Comparison of ENCODE assay signal across 21 cellular contexts in genomic region chr13:67155898-67156717, GRCh38.
"Had no signal": no experiment of that assay in that cellular context is flagged by ENCODE, and none has a peak within 500 bp of the region (broad histone marks: within the 10 kb centered on the region; RNA-seq: fewer than 3 reads in every experiment).

No MANE protein-coding gene starts in this region.

- H3K9me3 Mint-ChIP-seq: activated CD4-positive, alpha-beta memory T cell treated with anti-CD3 and anti-CD28 coated beads for 36 hours; activated naive CD4-positive, alpha-beta T cell treated with anti-CD3 and anti-CD28 coated beads, Interleukin-2, amount 10 ng/mL, durations not matched to agents 7 days and 5 days had no signal

- H3K9me3 ChIP-seq: colonic mucosa, tibial artery had no signal

- H3K36me3 Mint-ChIP-seq: activated CD4-positive, alpha-beta memory T cell treated with anti-CD3 and anti-CD28 coated beads for 36 hours; activated CD8-positive, alpha-beta memory T cell treated with anti-CD3 and anti-CD28 coated beads, Interleukin-2, amount 10 ng/mL, durations not matched to agents 7 days and 5 days; activated naive CD4-positive, alpha-beta T cell treated with anti-CD3 and anti-CD28 coated beads, Interleukin-2, amount 10 ng/mL, durations not matched to agents 7 days and 5 days; stimulated activated effector memory CD8-positive, alpha-beta T cell treated with anti-CD3 and anti-CD28 coated beads, Interleukin-12 subunit alpha, Interleukin-12 subunit beta, amount 100 ng/mL, for 72 hours had no signal

- H3K79me2 ChIP-seq: parathyroid adenoma had no signal

- FAIRE-seq: astrocyte, endothelial cell of umbilical vein, urothelium cell line had no signal

- H3K36me3 ChIP-seq: cardiac muscle cell, colonic mucosa, tibial artery had no signal

- H3K4me3 ChIP-seq: cardiac muscle cell, colonic mucosa, tibial artery had no signal

- H3K4me1 ChIP-seq: colonic mucosa, parathyroid adenoma, tibial artery had no signal

- H2AFZ ChIP-seq: parathyroid adenoma had no signal

- H3K9ac ChIP-seq: parathyroid adenoma had no signal

- H3K27ac ChIP-seq: cardiac muscle cell, colonic mucosa, parathyroid adenoma, tibial artery had no signal

- DNase-seq: activated CD4-positive, alpha-beta memory T cell treated with anti-CD3 and anti-CD28 coated beads for 36 hours; activated CD8-positive, alpha-beta memory T cell treated with anti-CD3 and anti-CD28 coated beads, Interleukin-2, amount 10 ng/mL, durations not matched to agents 7 days and 5 days; activated naive CD4-positive, alpha-beta T cell treated with anti-CD3 and anti-CD28 coated beads, Interleukin-2, amount 10 ng/mL, durations not matched to agents 7 days and 5 days; activated T-cell treated with anti-CD3 and anti-CD28 coated beads, Interleukin-2, amount 50 U/mL, for 1 hour; colonic mucosa; effector CD8-positive, alpha-beta T cell; foreskin fibroblast; immature natural killer cell; midbrain; stimulated activated CD4-positive, alpha-beta T cell treated with anti-CD3 and anti-CD28 coated beads, Interleukin-12 subunit alpha, Interleukin-12 subunit beta, amount 100 ng/mL, for 4 hours; stimulated activated CD4-positive, alpha-beta T cell treated with anti-CD3 and anti-CD28 coated beads, Interleukin-2, amount 100 ng/mL, for 24 hours; T-helper 1 cell; T1000; tibial artery had no signal

- H3K4me1 Mint-ChIP-seq: activated CD8-positive, alpha-beta memory T cell treated with anti-CD3 and anti-CD28 coated beads, Interleukin-2, amount 10 ng/mL, durations not matched to agents 7 days and 5 days; activated naive CD4-positive, alpha-beta T cell treated with anti-CD3 and anti-CD28 coated beads, Interleukin-2, amount 10 ng/mL, durations not matched to agents 7 days and 5 days; immature natural killer cell; stimulated activated effector memory CD8-positive, alpha-beta T cell treated with anti-CD3 and anti-CD28 coated beads, Interleukin-12 subunit alpha, Interleukin-12 subunit beta, amount 100 ng/mL, for 72 hours had no signal

- H3K4me3 Mint-ChIP-seq: activated CD4-positive, alpha-beta memory T cell treated with anti-CD3 and anti-CD28 coated beads for 36 hours; activated CD8-positive, alpha-beta memory T cell treated with anti-CD3 and anti-CD28 coated beads, Interleukin-2, amount 10 ng/mL, durations not matched to agents 7 days and 5 days; activated naive CD4-positive, alpha-beta T cell treated with anti-CD3 and anti-CD28 coated beads, Interleukin-2, amount 10 ng/mL, durations not matched to agents 7 days and 5 days; immature natural killer cell; neural crest cell; stimulated activated effector memory CD8-positive, alpha-beta T cell treated with anti-CD3 and anti-CD28 coated beads, Interleukin-12 subunit alpha, Interleukin-12 subunit beta, amount 100 ng/mL, for 72 hours had no signal

- H3K27ac Mint-ChIP-seq: activated CD4-positive, alpha-beta memory T cell treated with anti-CD3 and anti-CD28 coated beads for 36 hours; activated CD8-positive, alpha-beta memory T cell treated with anti-CD3 and anti-CD28 coated beads, Interleukin-2, amount 10 ng/mL, durations not matched to agents 7 days and 5 days; activated naive CD4-positive, alpha-beta T cell treated with anti-CD3 and anti-CD28 coated beads, Interleukin-2, amount 10 ng/mL, durations not matched to agents 7 days and 5 days; immature natural killer cell; stimulated activated effector memory CD8-positive, alpha-beta T cell treated with anti-CD3 and anti-CD28 coated beads, Interleukin-12 subunit alpha, Interleukin-12 subunit beta, amount 100 ng/mL, for 72 hours had no signal

- H3K27me3 Mint-ChIP-seq: activated CD8-positive, alpha-beta memory T cell treated with anti-CD3 and anti-CD28 coated beads, Interleukin-2, amount 10 ng/mL, durations not matched to agents 7 days and 5 days; activated naive CD4-positive, alpha-beta T cell treated with anti-CD3 and anti-CD28 coated beads, Interleukin-2, amount 10 ng/mL, durations not matched to agents 7 days and 5 days had no signal

- H3K27me3 ChIP-seq: cardiac muscle cell, colonic mucosa, tibial artery had no signal
